1 cellular context compared by ENCODE assay signal in genomic region chr5:55993013-55993412, GRCh38.
TF ChIP-seq lines count a peak whose summit lies in the region.

No MANE protein-coding gene starts in this region.

TF ChIP-seq in HepG2, 621 proteins besides CTCF, POLR2A, EP300 and RAD21 (continued from another document):
- no peak for TF ChIP-seq SATB2 (CRISPR knock-in tag; IDR thresholded peaks at IDR 0.05)
